Comparison of ENCODE assay signal across 1 cellular context in genomic region chr4:126916626-126917140, GRCh38.
TF ChIP-seq lines count a peak whose summit lies in the region.

No MANE protein-coding gene starts in this region.

TF ChIP-seq in K562, 482 proteins besides CTCF, POLR2A, EP300 and RAD21 (continued from another document and continues in another):
- TF ChIP-seq MGA (IDR thresholded peaks at IDR 0.05) (peak; percentile 90), CHD7 (IDR thresholded peaks at IDR 0.05; ENCODE audit: low read depth, low read length) (no peak), ZNF583 (CRISPR knock-in tag; IDR thresholded peaks at IDR 0.05) (no peak), HNRNPK (IDR thresholded peaks at IDR 0.05; ENCODE audit: low read depth, low read length, poor library complexity, severe bottlenecking) (no peak), ZZZ3 (IDR thresholded peaks at IDR 0.05) (no peak), RBFOX2 (IDR thresholded peaks at IDR 0.05; ENCODE audit: low read depth, low read length) (no peak), HNRNPL (IDR thresholded peaks at IDR 0.05; ENCODE audit: low read depth, low read length) (no peak), BRD4 (IDR thresholded peaks at IDR 0.05) (no peak), RBM34 (IDR thresholded peaks at IDR 0.05; ENCODE audit: borderline replicate concordance, insufficient read depth, low read length) (no peak), MED1 (CRISPR knock-in tag; IDR thresholded peaks at IDR 0.05; ENCODE audit: borderline replicate concordance) (no peak), ZNF133 (CRISPR knock-in tag; IDR thresholded peaks at IDR 0.05) (no peak), BCL6 (CRISPR knock-in tag; IDR thresholded peaks at IDR 0.05) (no peak), ZNF318 (IDR thresholded peaks at IDR 0.05; ENCODE audit: borderline replicate concordance in 1 of 2, low read depth in 1 of 2) (no peak), HDAC2 (IDR thresholded peaks at IDR 0.05) (peak; percentile 22; the same call in 1 of the 2 replicates), TAL1 (IDR thresholded peaks at IDR 0.05) (no peak), FOXJ2 (tag; IDR thresholded peaks at IDR 0.05) (no peak), PTTG1 (tag; IDR thresholded peaks at IDR 0.05; ENCODE audit: low read depth) (no peak), HCFC1 (IDR thresholded peaks at IDR 0.05; ENCODE audit: low read depth, low read length) (no peak), SAFB (IDR thresholded peaks at IDR 0.05; ENCODE audit: borderline replicate concordance, low read depth, low read length) (no peak)
